9 cellular contexts compared by ENCODE assay signal in the genomic region with DNA sequence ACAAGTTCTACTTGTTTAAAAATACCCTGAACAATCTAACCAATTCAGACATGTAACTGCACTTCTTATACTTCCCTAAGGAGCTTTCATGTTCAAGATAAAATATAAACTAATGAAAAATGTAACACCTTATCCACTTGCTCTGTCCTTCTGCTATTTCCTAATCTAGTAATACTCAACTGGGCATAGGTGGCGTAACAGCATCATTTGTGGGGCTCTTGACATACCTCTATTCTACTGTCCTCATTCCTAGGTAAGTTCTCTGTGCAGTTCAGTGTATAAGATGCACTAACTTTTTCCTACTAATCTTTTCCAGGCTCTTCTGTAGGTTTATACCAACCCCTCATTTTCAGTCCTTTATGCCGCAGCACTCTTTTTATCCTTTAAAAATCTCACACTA. TPM values are rescaled to one million over a fixed set of nuclear protein-coding genes. Genes with fewer than 3 reads are reported as not detected.
A peak's percentile ranks its signal among the peaks of the same experiment; 100 is the strongest.
DNase-seq lines count a peak whose midpoint lies in the region; ATAC-seq lines count a peak whose summit lies in the region.
"Had no signal": no experiment of that assay in that cellular context is flagged by ENCODE, and none has a peak within 500 bp of the region (broad histone marks: within the 10 kb centered on the region; RNA-seq: fewer than 3 reads in every experiment).

No MANE protein-coding gene starts in this region.

- H3K27ac Mint-ChIP-seq in activated CD4-positive, alpha-beta T cell treated with anti-CD3 and anti-CD28 coated beads, Interleukin-2, amount 10 ng/mL, durations not matched to agents 7 days and 5 days, result no peak overlapping the region
- peak overlapping the region in 1 of 6 donors; percentile 42 for H3K27ac Mint-ChIP-seq in naive B cell

- H3K4me3 Mint-ChIP-seq in activated CD4-positive, alpha-beta T cell treated with anti-CD3 and anti-CD28 coated beads, Interleukin-2, amount 10 ng/mL, durations not matched to agents 7 days and 5 days, result no peak overlapping the region
- no peak overlapping the region for H3K4me3 Mint-ChIP-seq in naive B cell

- peak; percentile 45 to 65 for ATAC-seq in naive B cell (ENCODE audit: low read depth in 2 of 2)
- ATAC-seq in GM21529 (IDR thresholded peaks at IDR 0.05; ENCODE audit: unreplicated experiment), result no peak
- no peak for ATAC-seq in GM19035 (IDR thresholded peaks at IDR 0.05; ENCODE audit: unreplicated experiment)

- H3K36me3 Mint-ChIP-seq in activated CD4-positive, alpha-beta T cell treated with anti-CD3 and anti-CD28 coated beads, Interleukin-2, amount 10 ng/mL, durations not matched to agents 7 days and 5 days (ENCODE audit: low read depth), result no peaks in the 10 kb centered on the region
- H3K36me3 Mint-ChIP-seq in naive B cell, result peaks cover 19% of the 10 kb centered on the region in 2 donors

- CTCF ChIA-PET in activated CD4-positive, alpha-beta T cell treated with anti-CD3 and anti-CD28 coated beads, Interleukin-2, amount 10 ng/mL, durations not matched to agents 7 days and 5 days (lab: Charles Lee), result interaction anchor here (0.6 to 1.1 kb wide), 3 partner anchors 9 to 128 kb away, joined by 3 to 5 read pairs (median 4); no protein-coding TSS in a partner anchor

- H3K4me1 Mint-ChIP-seq in activated CD4-positive, alpha-beta T cell treated with anti-CD3 and anti-CD28 coated beads, Interleukin-2, amount 10 ng/mL, durations not matched to agents 7 days and 5 days, result no peaks in the 10 kb centered on the region
- peaks cover 0 to 8% (median 6%) of the 10 kb centered on the region in 3 donors for H3K4me1 Mint-ChIP-seq in naive B cell

- H3K27me3 Mint-ChIP-seq in activated CD4-positive, alpha-beta T cell treated with anti-CD3 and anti-CD28 coated beads, Interleukin-2, amount 10 ng/mL, durations not matched to agents 7 days and 5 days, result no peaks in the 10 kb centered on the region
- H3K27me3 Mint-ChIP-seq in naive B cell, result no peaks in the 10 kb centered on the region

- DNase-seq in NCI-H345 (lab: John Stamatoyannopoulos, UW) (peak; percentile 9), NCI-H345 treated with DMSO at 0.1 percent for 48 hours (lab: John Stamatoyannopoulos, UW; ENCODE audit: unreplicated experiment) (no peak), HuH-7.5 (ENCODE audit: low spot score) (peak; percentile 9), naive B cell (peak; percentile 6), hepatic stellate cell (ENCODE audit: low spot score) (no peak)
- peak; percentile 16 for DNase-seq in activated CD4-positive, alpha-beta T cell treated with anti-CD3 and anti-CD28 coated beads, Interleukin-2, amount 10 ng/mL, durations not matched to agents 7 days and 5 days
- DNase-seq: spleen had no signal

- POLR2A ChIA-PET in activated CD4-positive, alpha-beta T cell treated with anti-CD3 and anti-CD28 coated beads, Interleukin-2, amount 10 ng/mL, durations not matched to agents 7 days and 5 days (lab: Charles Lee), result no interaction called here

- no peaks in the 10 kb centered on the region for H3K9me3 Mint-ChIP-seq in activated CD4-positive, alpha-beta T cell treated with anti-CD3 and anti-CD28 coated beads, Interleukin-2, amount 10 ng/mL, durations not matched to agents 7 days and 5 days
- H3K9me3 Mint-ChIP-seq in naive B cell, result no peaks in the 10 kb centered on the region

RNA-seq across cellular contexts. Expression of gene PRKD3, which starts 36.7 kb away (rescaled TPM):
- 10 to 100 TPM in 1 of 2 experiments, 1 to 10 TPM in 1; 9.3 to 13.4 TPM for total RNA-seq in activated CD4-positive, alpha-beta T cell treated with anti-CD3 and anti-CD28 coated beads, Interleukin-2, amount 10 ng/mL, durations not matched to agents 7 days and 5 days
- 10 to 100 TPM; 47.1 to 65.5 (median 54.0) TPM for polyA plus RNA-seq in naive B cell (ENCODE audit: low read depth in 6 of 6)

RNA-seq across cellular contexts. Expression of gene QPCT, which starts 56.5 kb away (rescaled TPM):
- total RNA-seq in activated CD4-positive, alpha-beta T cell treated with anti-CD3 and anti-CD28 coated beads, Interleukin-2, amount 10 ng/mL, durations not matched to agents 7 days and 5 days, result not detected
- polyA plus RNA-seq in naive B cell (ENCODE audit: low read depth in 6 of 6), result 1 to 10 TPM in 3 of 6 donors, under 1 TPM in 3; 0.14 to 1.8 (median 1.1) TPM

RNA-seq across cellular contexts. Expression of gene NDUFAF7, which starts 56.5 kb away (rescaled TPM):
- total RNA-seq in activated CD4-positive, alpha-beta T cell treated with anti-CD3 and anti-CD28 coated beads, Interleukin-2, amount 10 ng/mL, durations not matched to agents 7 days and 5 days, result 10 to 100 TPM; 17.9 to 21.7 TPM
- 10 to 100 TPM in 1 of 6 donors, 1 to 10 TPM in 5; 5.9 to 14.9 (median 8.4) TPM for polyA plus RNA-seq in naive B cell (ENCODE audit: low read depth in 6 of 6)

RNA-seq across cellular contexts. Expression of gene CEBPZ, which starts 56.6 kb away (rescaled TPM):
- total RNA-seq in activated CD4-positive, alpha-beta T cell treated with anti-CD3 and anti-CD28 coated beads, Interleukin-2, amount 10 ng/mL, durations not matched to agents 7 days and 5 days, result 10 to 100 TPM; 53.5 to 56.9 TPM
- polyA plus RNA-seq in naive B cell (ENCODE audit: low read depth in 6 of 6), result 10 to 100 TPM; 21.2 to 37.5 (median 27.9) TPM

Comparison
In these comparisons a context has a peak if more than half of its experiments do, and no peak if none do; other contexts are left out.
1. DNase-seq: peak in NCI-H345 (single experiment), HuH-7.5 (single experiment), activated CD4-positive, alpha-beta T cell treated with anti-CD3 and anti-CD28 coated beads, Interleukin-2, amount 10 ng/mL, durations not matched to agents 7 days and 5 days (single experiment) and naive B cell (single experiment); none in NCI-H345 treated with DMSO at 0.1 percent for 48 hours (single experiment) and hepatic stellate cell (single experiment).
2. ATAC-seq: peak in naive B cell (2 of 2); none in GM21529 (single experiment) and GM19035 (single experiment).